28 cellular contexts compared by ENCODE assay signal in genomic region chr13:33265607-33266006, GRCh38.
"Had no signal": no experiment of that assay in that cellular context is flagged by ENCODE, and none has a peak within 500 bp of the region (broad histone marks: within the 10 kb centered on the region; RNA-seq: fewer than 3 reads in every experiment).

No MANE protein-coding gene starts in this region.

- H3K4me3 Mint-ChIP-seq: activated CD4-positive, alpha-beta memory T cell treated with anti-CD3 and anti-CD28 coated beads, Interleukin-2, amount 10 ng/mL, durations not matched to agents 7 days and 5 days; activated CD4-positive, alpha-beta T cell treated with anti-CD3 and anti-CD28 coated beads, Interleukin-2, amount 10 ng/mL, durations not matched to agents 24 days and 14 days; activated CD8-positive, alpha-beta memory T cell treated with anti-CD3 and anti-CD28 coated beads, Interleukin-2, amount 10 ng/mL, durations not matched to agents 7 days and 5 days; activated naive CD8-positive, alpha-beta T cell treated with anti-CD3 and anti-CD28 coated beads, Interleukin-2, amount 50 U/mL, for 24 hours; activated T-helper 1 cell treated with anti-CD3 and anti-CD28 coated beads, Interleukin-12 subunit alpha, Interleukin-12 subunit beta, Interleukin-2, Interleukin-4 antibody, amounts not matched to agents 30 ng/mL and 10 ng/mL and 1 ng/mL, durations not matched to agents 14 hours and 24 hours and 36 hours; memory B cell; naive B cell; neural progenitor cell; stimulated activated naive CD8-positive, alpha-beta T cell treated with anti-CD3 and anti-CD28 coated beads, Interleukin-15, Interleukin-2, amounts not matched to agents 100 ng/mL and 50 ng/mL, for 24 hours; T-cell; T-helper 2 cell treated with Interferon-gamma antibody and Interleukin-4, amounts not matched to agents 5 μg/mL and 100 μg/mL, for 36 hours had no signal

- H3K9me3 ChIP-seq: gastrocnemius medialis, suprapubic skin had no signal

- H3K9me3 Mint-ChIP-seq: activated CD4-positive, alpha-beta memory T cell treated with anti-CD3 and anti-CD28 coated beads, Interleukin-2, amount 10 ng/mL, durations not matched to agents 7 days and 5 days; activated CD4-positive, alpha-beta T cell treated with anti-CD3 and anti-CD28 coated beads, Interleukin-2, amount 10 ng/mL, durations not matched to agents 24 days and 14 days; activated naive CD8-positive, alpha-beta T cell treated with anti-CD3 and anti-CD28 coated beads, Interleukin-2, amount 50 U/mL, for 24 hours; activated T-helper 1 cell treated with anti-CD3 and anti-CD28 coated beads, Interleukin-12 subunit alpha, Interleukin-12 subunit beta, Interleukin-2, Interleukin-4 antibody, amounts not matched to agents 30 ng/mL and 10 ng/mL and 1 ng/mL, durations not matched to agents 14 hours and 24 hours and 36 hours; memory B cell; naive B cell; neural progenitor cell; stimulated activated naive CD8-positive, alpha-beta T cell treated with anti-CD3 and anti-CD28 coated beads, Interleukin-15, Interleukin-2, amounts not matched to agents 100 ng/mL and 50 ng/mL, for 24 hours; T-cell; T-helper 2 cell treated with Interferon-gamma antibody and Interleukin-4, amounts not matched to agents 5 μg/mL and 100 μg/mL, for 36 hours had no signal

- H3K27ac Mint-ChIP-seq: activated CD4-positive, alpha-beta memory T cell treated with anti-CD3 and anti-CD28 coated beads, Interleukin-2, amount 10 ng/mL, durations not matched to agents 7 days and 5 days; activated CD4-positive, alpha-beta T cell treated with anti-CD3 and anti-CD28 coated beads, Interleukin-2, amount 10 ng/mL, durations not matched to agents 24 days and 14 days; activated CD8-positive, alpha-beta memory T cell treated with anti-CD3 and anti-CD28 coated beads, Interleukin-2, amount 10 ng/mL, durations not matched to agents 7 days and 5 days; activated naive CD8-positive, alpha-beta T cell treated with anti-CD3 and anti-CD28 coated beads, Interleukin-2, amount 50 U/mL, for 24 hours; activated T-helper 1 cell treated with anti-CD3 and anti-CD28 coated beads, Interleukin-12 subunit alpha, Interleukin-12 subunit beta, Interleukin-2, Interleukin-4 antibody, amounts not matched to agents 30 ng/mL and 10 ng/mL and 1 ng/mL, durations not matched to agents 14 hours and 24 hours and 36 hours; memory B cell; naive B cell; neural progenitor cell; progenitor cell of endocrine pancreas; stimulated activated naive CD8-positive, alpha-beta T cell treated with anti-CD3 and anti-CD28 coated beads, Interleukin-15, Interleukin-2, amounts not matched to agents 100 ng/mL and 50 ng/mL, for 24 hours; T-cell; T-helper 2 cell treated with Interferon-gamma antibody and Interleukin-4, amounts not matched to agents 5 μg/mL and 100 μg/mL, for 36 hours had no signal

- H3K4me3 ChIP-seq: gastrocnemius medialis, neural progenitor cell, suprapubic skin had no signal

- H3K4me1 Mint-ChIP-seq: activated CD4-positive, alpha-beta memory T cell treated with anti-CD3 and anti-CD28 coated beads, Interleukin-2, amount 10 ng/mL, durations not matched to agents 7 days and 5 days; activated CD4-positive, alpha-beta T cell treated with anti-CD3 and anti-CD28 coated beads, Interleukin-2, amount 10 ng/mL, durations not matched to agents 24 days and 14 days; activated CD8-positive, alpha-beta memory T cell treated with anti-CD3 and anti-CD28 coated beads, Interleukin-2, amount 10 ng/mL, durations not matched to agents 7 days and 5 days; activated naive CD8-positive, alpha-beta T cell treated with anti-CD3 and anti-CD28 coated beads, Interleukin-2, amount 50 U/mL, for 24 hours; memory B cell; naive B cell; T-cell had no signal

- H3K27me3 ChIP-seq: brain microvascular endothelial cell, gastrocnemius medialis, neural progenitor cell, suprapubic skin had no signal

- H3K27ac ChIP-seq: brain microvascular endothelial cell, gastrocnemius medialis, neural progenitor cell, suprapubic skin, VCaP had no signal

- H3K4me1 ChIP-seq: neural progenitor cell had no signal

- H3K27me3 Mint-ChIP-seq: activated naive CD8-positive, alpha-beta T cell treated with anti-CD3 and anti-CD28 coated beads, Interleukin-2, amount 50 U/mL, for 24 hours; progenitor cell of endocrine pancreas; stimulated activated naive CD8-positive, alpha-beta T cell treated with anti-CD3 and anti-CD28 coated beads, Interleukin-15, Interleukin-2, amounts not matched to agents 100 ng/mL and 50 ng/mL, for 24 hours had no signal

- H3K9ac ChIP-seq: neural progenitor cell had no signal

- DNase-seq: activated CD4-positive, alpha-beta memory T cell treated with anti-CD3 and anti-CD28 coated beads, Interleukin-2, amount 10 ng/mL, durations not matched to agents 7 days and 5 days; activated CD4-positive, alpha-beta T cell treated with anti-CD3 and anti-CD28 coated beads, Interleukin-2, amount 10 ng/mL, durations not matched to agents 24 days and 14 days; activated CD8-positive, alpha-beta memory T cell treated with anti-CD3 and anti-CD28 coated beads, Interleukin-2, amount 10 ng/mL, durations not matched to agents 7 days and 5 days; activated gamma-delta T cell; activated naive CD4-positive, alpha-beta T cell treated with anti-CD3 and anti-CD28 coated beads, Interleukin-2, amount 50 U/mL, for 16 hours; activated naive CD8-positive, alpha-beta T cell treated with anti-CD3 and anti-CD28 coated beads, Interleukin-2, amount 50 U/mL, for 24 hours; activated T-cell treated with anti-CD3 and anti-CD28 coated beads for 4 hours; aorta; brain microvascular endothelial cell; central memory CD4-positive, alpha-beta T cell; dermis blood vessel endothelial cell; effector memory CD4-positive, alpha-beta T cell; gastrocnemius medialis; head of caudate nucleus; islet precursor cell; left cardiac atrium; naive B cell; stimulated activated CD4-positive, alpha-beta T cell treated with anti-CD3 and anti-CD28 coated beads, Interleukin-1b, Interleukin-23, amount 100 ng/mL, for 48 hours; T-cell; trophoblast cell had no signal

- H3K36me3 ChIP-seq: gastrocnemius medialis, neural progenitor cell, suprapubic skin had no signal

- H3K36me3 Mint-ChIP-seq: activated CD8-positive, alpha-beta memory T cell treated with anti-CD3 and anti-CD28 coated beads, Interleukin-2, amount 10 ng/mL, durations not matched to agents 7 days and 5 days; memory B cell; naive B cell; neural progenitor cell; T-cell had no signal
